In genomic region chr9:35939851-35940250, GRCh38 we compare ENCODE assay signal across 19 cellular contexts. TPM values are rescaled to one million over a fixed set of nuclear protein-coding genes. Genes with fewer than 3 reads are reported as not detected.
DNase-seq lines count a peak whose midpoint lies in the region; ATAC-seq and TF ChIP-seq lines count a peak whose summit lies in the region.
"Had no signal": no experiment of that assay in that cellular context is flagged by ENCODE, and none has a peak within 500 bp of the region (broad histone marks: within the 10 kb centered on the region; RNA-seq: fewer than 3 reads in every experiment).

No MANE protein-coding gene starts in this region.

- H4K8ac ChIP-seq in IMR-90 (ENCODE audit: low read depth in 2 of 2, low read length in 2 of 2) = peak overlapping the region in 1 of 2 experiments; percentile 66; a peak in 3 of 4 replicates

- H3K27ac Mint-ChIP-seq in activated CD4-positive, alpha-beta memory T cell treated with anti-CD3 and anti-CD28 coated beads for 36 hours = peak overlapping the region; percentile 15
- no peak overlapping the region for H3K27ac Mint-ChIP-seq in activated CD4-positive, alpha-beta memory T cell treated with anti-CD3 and anti-CD28 coated beads, Interleukin-2, amount 10 ng/mL, durations not matched to agents 7 days and 5 days
- no peak overlapping the region for H3K27ac Mint-ChIP-seq in activated T-helper 1 cell treated with anti-CD3 and anti-CD28 coated beads, Interleukin-12 subunit alpha, Interleukin-12 subunit beta, Interleukin-2, Interleukin-4 antibody, amounts not matched to agents 30 ng/mL and 10 ng/mL and 1 ng/mL, durations not matched to agents 14 hours and 24 hours and 36 hours

- H2AK5ac ChIP-seq in IMR-90 (ENCODE audit: low read depth, low read length) = peak overlapping the region; percentile 89

- H4K5ac ChIP-seq in IMR-90 (ENCODE audit: low read depth, low read length) = 0 out of 2 replicates have a peak overlapping the region, but pooled peaks have one; percentile 54

- H3K4ac ChIP-seq in IMR-90 (ENCODE audit: low read depth, low read length) = peak overlapping the region; percentile 28

- in situ Hi-C loops in IMR-90 (cut with MboI; ENCODE audit: low sequenced_read_pairs) = loop anchor here (10.0 kb wide), 1 partner anchor 55 kb away; no protein-coding TSS in a partner anchor

- intact Hi-C loops in activated CD4-positive, alpha-beta memory T cell treated with anti-CD3 and anti-CD28 coated beads for 36 hours (cut with micrococcal nuclease) = no loop called here
- intact Hi-C loops in IMR-90 (cut with micrococcal nuclease) = no loop called here
- intact Hi-C loops in activated T-helper 1 cell treated with anti-CD3 and anti-CD28 coated beads, Interleukin-12 subunit alpha, Interleukin-12 subunit beta, Interleukin-2, Interleukin-4 antibody, amounts not matched to agents 30 ng/mL and 10 ng/mL and 1 ng/mL, durations not matched to agents 14 hours and 24 hours and 36 hours (cut with micrococcal nuclease) = no loop called here

- peaks cover 0 to 4% of the 10 kb centered on the region in 2 experiments; a peak in 1 of 4 replicates for H3K79me1 ChIP-seq in IMR-90 (ENCODE audit: low read depth in 1 of 2, low read length in 2 of 2)

- no peaks in the 10 kb centered on the region for H3K27me3 Mint-ChIP-seq in activated CD4-positive, alpha-beta memory T cell treated with anti-CD3 and anti-CD28 coated beads for 36 hours
- no peaks in the 10 kb centered on the region for H3K27me3 Mint-ChIP-seq in activated CD4-positive, alpha-beta memory T cell treated with anti-CD3 and anti-CD28 coated beads, Interleukin-2, amount 10 ng/mL, durations not matched to agents 7 days and 5 days
- H3K27me3 Mint-ChIP-seq in activated T-helper 1 cell treated with anti-CD3 and anti-CD28 coated beads, Interleukin-12 subunit alpha, Interleukin-12 subunit beta, Interleukin-2, Interleukin-4 antibody, amounts not matched to agents 30 ng/mL and 10 ng/mL and 1 ng/mL, durations not matched to agents 14 hours and 24 hours and 36 hours (ENCODE audit: insufficient read depth) = no peaks in the 10 kb centered on the region

- H4K91ac ChIP-seq in IMR-90 (ENCODE audit: insufficient read depth, low read depth, low read length) = peak overlapping the region; percentile 55

- H3K27ac ChIP-seq in IMR-90 (ENCODE audit: insufficient read depth, low read length) (no peak overlapping the region), thymus (ENCODE audit: low read depth) (peak overlapping the region; percentile 75)
- H3K27ac ChIP-seq: C4-2B, KMS-11 had no signal

- H3K4me3 Mint-ChIP-seq in activated CD4-positive, alpha-beta memory T cell treated with anti-CD3 and anti-CD28 coated beads for 36 hours = no peak overlapping the region
- H3K4me3 Mint-ChIP-seq in activated CD4-positive, alpha-beta memory T cell treated with anti-CD3 and anti-CD28 coated beads, Interleukin-2, amount 10 ng/mL, durations not matched to agents 7 days and 5 days = no peak overlapping the region
- peak overlapping the region; percentile 10 for H3K4me3 Mint-ChIP-seq in activated T-helper 1 cell treated with anti-CD3 and anti-CD28 coated beads, Interleukin-12 subunit alpha, Interleukin-12 subunit beta, Interleukin-2, Interleukin-4 antibody, amounts not matched to agents 30 ng/mL and 10 ng/mL and 1 ng/mL, durations not matched to agents 14 hours and 24 hours and 36 hours

- H2BK5ac ChIP-seq in IMR-90 (ENCODE audit: low read depth, low read length, poor library complexity, severe bottlenecking) = peak overlapping the region; percentile 57

- peaks cover 12% of the 10 kb centered on the region; the same call in 1 of the 2 replicates for H3K9me1 ChIP-seq in IMR-90 (ENCODE audit: insufficient read depth, low read length)

- no peak for TF ChIP-seq CTCF in IMR-90 (conservative IDR thresholded peaks at IDR 0.05; ENCODE audit: low read depth, low read length)

- H3K23ac ChIP-seq in IMR-90 (ENCODE audit: low read depth, low read length) = peak overlapping the region; percentile 59; the same call in 1 of the 2 replicates

- H3K56ac ChIP-seq in IMR-90 (ENCODE audit: extremely low read depth, insufficient read depth, low read length) = no peak overlapping the region

- no peak for TF ChIP-seq POLR2A in IMR-90 (IDR thresholded peaks at IDR 0.05; ENCODE audit: low read depth, low read length)

- H3K9me3 ChIP-seq in IMR-90 (ENCODE audit: control insufficient read depth, insufficient read depth, low read length) (no peaks in the 10 kb centered on the region), thymus (ENCODE audit: control insufficient read depth) (no peaks in the 10 kb centered on the region)

- no peaks in the 10 kb centered on the region for H3K36me3 ChIP-seq in IMR-90 (ENCODE audit: control insufficient read depth, insufficient read depth, low read length)
- no peaks in the 10 kb centered on the region for H3K36me3 ChIP-seq in thymus (ENCODE audit: control insufficient read depth, insufficient read depth)

- no peak overlapping the region for H2AK9ac ChIP-seq in IMR-90 (replicated peaks; ENCODE audit: low read depth, low read length, poor library complexity)

- H3K4me1 ChIP-seq in IMR-90 (ENCODE audit: control insufficient read depth, insufficient read depth, low read length) = peaks cover 14% of the 10 kb centered on the region
- peaks cover 43% of the 10 kb centered on the region for H3K4me1 ChIP-seq in thymus (ENCODE audit: control insufficient read depth, insufficient read depth, low read length)

- peak overlapping the region; percentile 37; the same call in 1 of the 2 replicates for H3K14ac ChIP-seq in IMR-90 (replicated peaks; ENCODE audit: low read depth, low read length)

- H2BK15ac ChIP-seq in IMR-90 (ENCODE audit: low read depth, low read length) = peak overlapping the region; percentile 77; the same call in 2 of the 3 replicates

- no peak for TF ChIP-seq RAD21 in IMR-90 (IDR thresholded peaks at IDR 0.05; ENCODE audit: low read length)

- H2AFZ ChIP-seq in IMR-90 (replicated peaks; ENCODE audit: low read length, poor library complexity) = no peak overlapping the region

- H3K4me2 ChIP-seq in IMR-90 (ENCODE audit: low read depth, low read length) = no peak overlapping the region
- H3K4me2 ChIP-seq: KMS-11 had no signal

- peak overlapping the region; percentile 79 for H2BK20ac ChIP-seq in IMR-90 (ENCODE audit: low read depth, low read length)

- peak overlapping the region; percentile 86 for H2BK120ac ChIP-seq in IMR-90 (ENCODE audit: low read depth, low read length)

- H3K9me3 Mint-ChIP-seq in activated CD4-positive, alpha-beta memory T cell treated with anti-CD3 and anti-CD28 coated beads for 36 hours = peaks cover 7% of the 10 kb centered on the region
- H3K9me3 Mint-ChIP-seq in activated CD4-positive, alpha-beta memory T cell treated with anti-CD3 and anti-CD28 coated beads, Interleukin-2, amount 10 ng/mL, durations not matched to agents 7 days and 5 days = peaks cover 4% of the 10 kb centered on the region
- H3K9me3 Mint-ChIP-seq in activated T-helper 1 cell treated with anti-CD3 and anti-CD28 coated beads, Interleukin-12 subunit alpha, Interleukin-12 subunit beta, Interleukin-2, Interleukin-4 antibody, amounts not matched to agents 30 ng/mL and 10 ng/mL and 1 ng/mL, durations not matched to agents 14 hours and 24 hours and 36 hours = peaks cover 8% of the 10 kb centered on the region

- POLR2A ChIA-PET in activated CD4-positive, alpha-beta memory T cell treated with anti-CD3 and anti-CD28 coated beads for 36 hours (lab: Charles Lee) = interaction anchor here (1.7 kb wide), 1 partner anchor 15 kb away, joined by 11 read pairs; no protein-coding TSS in a partner anchor
- POLR2A ChIA-PET in activated CD4-positive, alpha-beta memory T cell treated with anti-CD3 and anti-CD28 coated beads, Interleukin-2, amount 10 ng/mL, durations not matched to agents 7 days and 5 days (lab: Charles Lee) = interaction anchor here (1.0 kb wide), 1 partner anchor 15 kb away, joined by 3 read pairs; no protein-coding TSS in a partner anchor
- POLR2A ChIA-PET in IMR-90 (lab: Charles Lee; ENCODE audit: unreplicated experiment) = no interaction called here

- H3K4me3 ChIP-seq in IMR-90 (ENCODE audit: insufficient read depth, low read depth, low read length) (no peak overlapping the region), thymus (ENCODE audit: low read length) (peak overlapping the region; percentile 13)

- ATAC-seq in IMR-90 (ENCODE audit: low read depth) = no peak
- ATAC-seq in GM21447 (IDR thresholded peaks at IDR 0.05; ENCODE audit: unreplicated experiment) = no peak

- no peak for DNase-seq in activated CD4-positive, alpha-beta memory T cell treated with anti-CD3 and anti-CD28 coated beads for 36 hours
- no peak for DNase-seq in activated CD4-positive, alpha-beta memory T cell treated with anti-CD3 and anti-CD28 coated beads, Interleukin-2, amount 10 ng/mL, durations not matched to agents 7 days and 5 days
- DNase-seq in IMR-90 (no peak), anterior cingulate cortex (lab: John Stamatoyannopoulos, UW) (no peak), hippocampal formation (lab: John Stamatoyannopoulos, UW) (no peak)
- no peak for DNase-seq in activated T-helper 1 cell treated with anti-CD3 and anti-CD28 coated beads, Interleukin-12 subunit alpha, Interleukin-12 subunit beta, Interleukin-2, Interleukin-4 antibody, amounts not matched to agents 30 ng/mL and 10 ng/mL and 1 ng/mL, durations not matched to agents 14 hours and 24 hours and 36 hours (ENCODE audit: low spot score)
- DNase-seq: 8988T, Calu3, GF-D8, GOT3, NCI-H1930, NCI-H2171, NCI-H510A, SIG-M5 had no signal

- H3K36me3 Mint-ChIP-seq in activated CD4-positive, alpha-beta memory T cell treated with anti-CD3 and anti-CD28 coated beads for 36 hours = no peaks in the 10 kb centered on the region
- no peaks in the 10 kb centered on the region for H3K36me3 Mint-ChIP-seq in activated CD4-positive, alpha-beta memory T cell treated with anti-CD3 and anti-CD28 coated beads, Interleukin-2, amount 10 ng/mL, durations not matched to agents 7 days and 5 days (ENCODE audit: low read depth)
- no peaks in the 10 kb centered on the region for H3K36me3 Mint-ChIP-seq in activated T-helper 1 cell treated with anti-CD3 and anti-CD28 coated beads, Interleukin-12 subunit alpha, Interleukin-12 subunit beta, Interleukin-2, Interleukin-4 antibody, amounts not matched to agents 30 ng/mL and 10 ng/mL and 1 ng/mL, durations not matched to agents 14 hours and 24 hours and 36 hours (ENCODE audit: low read depth)

- H4K20me1 ChIP-seq in IMR-90 (ENCODE audit: insufficient read depth, low read length) = no peaks in the 10 kb centered on the region

- BruUV-seq in IMR-90 (replicated peaks; lab: Mats Ljungman, UMichigan) = no TSS peak

- dilution Hi-C loops in IMR-90 (cut with HindIII; ENCODE audit: low sequenced_read_pairs, unreplicated experiment) = no loop called here

- H3K18ac ChIP-seq in IMR-90 (ENCODE audit: low read depth, low read length) = peak overlapping the region; percentile 71; the same call in 1 of the 2 replicates

- H3K27me3 ChIP-seq in IMR-90 (ENCODE audit: control insufficient read depth, insufficient read depth, low read length) (no peaks in the 10 kb centered on the region), thymus (ENCODE audit: control insufficient read depth, insufficient read depth) (no peaks in the 10 kb centered on the region)

- WGBS in IMR-90 (ENCODE audit: extremely low coverage in 2 of 2, insufficient read length in 1 of 2), 2 experiments = 100% methylated on average over 3 of the region's 4 CpGs; no CpG with 5 or more reads in 1 of the 2 experiments
- WGBS in thymus = 40% methylated on average over 4 of the region's 4 CpGs

- peaks cover 65% of the 10 kb centered on the region for H3K4me1 Mint-ChIP-seq in activated CD4-positive, alpha-beta memory T cell treated with anti-CD3 and anti-CD28 coated beads for 36 hours (ENCODE audit: low read depth)
- peaks cover 22% of the 10 kb centered on the region for H3K4me1 Mint-ChIP-seq in activated CD4-positive, alpha-beta memory T cell treated with anti-CD3 and anti-CD28 coated beads, Interleukin-2, amount 10 ng/mL, durations not matched to agents 7 days and 5 days
- H3K4me1 Mint-ChIP-seq in activated T-helper 1 cell treated with anti-CD3 and anti-CD28 coated beads, Interleukin-12 subunit alpha, Interleukin-12 subunit beta, Interleukin-2, Interleukin-4 antibody, amounts not matched to agents 30 ng/mL and 10 ng/mL and 1 ng/mL, durations not matched to agents 14 hours and 24 hours and 36 hours (ENCODE audit: low read depth) = peaks cover 19% of the 10 kb centered on the region

- H3K9ac ChIP-seq in IMR-90 (ENCODE audit: low read depth, low read length) = no peak overlapping the region
- H3K9ac ChIP-seq: KMS-11 had no signal

- CTCF ChIA-PET in activated CD4-positive, alpha-beta memory T cell treated with anti-CD3 and anti-CD28 coated beads for 36 hours (lab: Charles Lee) = interaction anchor here (0.6 to 3.7 kb wide), 9 partner anchors 15 to 84 kb away, joined by 3 to 30 read pairs (median 5); no protein-coding TSS in a partner anchor
- CTCF ChIA-PET in activated CD4-positive, alpha-beta memory T cell treated with anti-CD3 and anti-CD28 coated beads, Interleukin-2, amount 10 ng/mL, durations not matched to agents 7 days and 5 days (lab: Charles Lee) = interaction anchor here (0.7 to 2.2 kb wide), 3 partner anchors 18 to 84 kb away, joined by 3 to 9 read pairs (median 5); partner anchors contain the start of gene OR2S2
- CTCF ChIA-PET in IMR-90 (lab: Yijun Ruan, JAX) = no interaction called here

RNA-seq across cellular contexts. Expression of gene OR2S2, which starts 18.1 kb away (rescaled TPM):
- total RNA-seq in activated CD4-positive, alpha-beta memory T cell treated with anti-CD3 and anti-CD28 coated beads for 36 hours = not detected
- not detected for total RNA-seq in activated CD4-positive, alpha-beta memory T cell treated with anti-CD3 and anti-CD28 coated beads, Interleukin-2, amount 10 ng/mL, durations not matched to agents 7 days and 5 days
- total RNA-seq in IMR-90 (2012; rRNA removed) = 0.56 and 0.90 TPM in 2 replicates
- polyA plus RNA-seq in IMR-90 (2012; rRNA removed) (0.20 and 0.46 TPM in 2 replicates), thymus (0.02 TPM)
- polyA plus RNA-seq in IMR-90 (2012; cell fraction: cytosol; rRNA removed) = 0.32 TPM in 2 replicates
- polyA plus RNA-seq in IMR-90 (2012; cell fraction: nucleus; rRNA removed; ENCODE audit: low replicate concordance) = 0.72 and 1.7 TPM in 2 replicates
- total RNA-seq in activated T-helper 1 cell treated with anti-CD3 and anti-CD28 coated beads, Interleukin-12 subunit alpha, Interleukin-12 subunit beta, Interleukin-2, Interleukin-4 antibody, amounts not matched to agents 30 ng/mL and 10 ng/mL and 1 ng/mL, durations not matched to agents 14 hours and 24 hours and 36 hours = not detected in 2 replicates
- total RNA-seq: Calu3, RPMI7951 had no signal

RNA-seq across cellular contexts. Expression of gene SPAAR, which starts 30.6 kb away (rescaled TPM):
- total RNA-seq in activated CD4-positive, alpha-beta memory T cell treated with anti-CD3 and anti-CD28 coated beads for 36 hours = not detected
- total RNA-seq in activated CD4-positive, alpha-beta memory T cell treated with anti-CD3 and anti-CD28 coated beads, Interleukin-2, amount 10 ng/mL, durations not matched to agents 7 days and 5 days = not detected
- total RNA-seq in IMR-90 (2012; rRNA removed) = 0.18 and 0.28 TPM in 2 replicates
- polyA plus RNA-seq in IMR-90 (2012; rRNA removed) (0.24 and 0.32 TPM in 2 replicates), thymus (1.2 TPM)
- 0.23 TPM in 2 replicates for polyA plus RNA-seq in IMR-90 (2012; cell fraction: cytosol; rRNA removed)
- polyA plus RNA-seq in IMR-90 (2012; cell fraction: nucleus; rRNA removed; ENCODE audit: low replicate concordance) = 0.59 and 0.69 TPM in 2 replicates
- not detected in 2 replicates for total RNA-seq in activated T-helper 1 cell treated with anti-CD3 and anti-CD28 coated beads, Interleukin-12 subunit alpha, Interleukin-12 subunit beta, Interleukin-2, Interleukin-4 antibody, amounts not matched to agents 30 ng/mL and 10 ng/mL and 1 ng/mL, durations not matched to agents 14 hours and 24 hours and 36 hours
- total RNA-seq: Calu3, RPMI7951 had no signal

RNA-seq across cellular contexts. Expression of gene HRCT1, which starts 33.8 kb away (rescaled TPM):
- total RNA-seq in activated CD4-positive, alpha-beta memory T cell treated with anti-CD3 and anti-CD28 coated beads for 36 hours = not detected
- not detected for total RNA-seq in activated CD4-positive, alpha-beta memory T cell treated with anti-CD3 and anti-CD28 coated beads, Interleukin-2, amount 10 ng/mL, durations not matched to agents 7 days and 5 days
- 1.1 and 1.7 TPM in 2 replicates for total RNA-seq in IMR-90 (2012; rRNA removed)
- 3.9 and 4.4 TPM in 2 replicates for polyA plus RNA-seq in IMR-90 (2012; rRNA removed)
- 3.5 and 3.6 TPM in 2 replicates for polyA plus RNA-seq in IMR-90 (2012; cell fraction: cytosol; rRNA removed)
- polyA plus RNA-seq in IMR-90 (2012; cell fraction: nucleus; rRNA removed; ENCODE audit: low replicate concordance) = 1.0 and 1.6 TPM in 2 replicates
- not detected in 2 replicates for total RNA-seq in activated T-helper 1 cell treated with anti-CD3 and anti-CD28 coated beads, Interleukin-12 subunit alpha, Interleukin-12 subunit beta, Interleukin-2, Interleukin-4 antibody, amounts not matched to agents 30 ng/mL and 10 ng/mL and 1 ng/mL, durations not matched to agents 14 hours and 24 hours and 36 hours
- polyA plus RNA-seq in thymus = 6.1 TPM
- total RNA-seq: RPMI7951 had no signal
